ENCODE assay signal across 8 cellular contexts in genomic region chr1:151762941-151763921, GRCh38. TPM values are rescaled to one million over a fixed set of nuclear protein-coding genes. Genes with fewer than 3 reads are reported as not detected.
A peak's percentile ranks its signal among the peaks of the same experiment; 100 is the strongest.
DNase-seq lines count a peak whose midpoint lies in the region; ATAC-seq, FAIRE-seq and TF ChIP-seq lines count a peak whose summit lies in the region.

Gene MRPL9, minus strand, starts transcription at chr1:151763496. Its CDS starts 17 bp downstream, at chr1:151763479.

- POLR2A ChIA-PET in CD4-positive, alpha-beta T cell (lab: Charles Lee): interaction anchor here (0.6 to 3.8 kb wide), 18 partner anchors 10 to 573 kb away, joined by 3 to 44 read pairs (median 4); partner anchors contain the start of genes CGN, PI4KB, RIIAD1 and TDRKH
- POLR2A ChIA-PET in H1 (lab: Charles Lee; ENCODE audit: partially characterized antibody): interaction anchor here (0.7 to 2.3 kb wide), 22 partner anchors 9 to 224 kb away, joined by 3 to 15 read pairs (median 4); partner anchors contain the start of genes C2CD4D, RIIAD1, SNX27 and TDRKH

- peak within 1 kb of the TSS; percentile 74 for H4K5ac ChIP-seq in H1 (ENCODE audit: insufficient read length, low read depth, low read length)

- H3K79me2 ChIP-seq in H1 (ENCODE audit: control insufficient read depth in 1 of 2, insufficient read depth in 2 of 2, low read length in 2 of 2): peaks cover 0 to 3% of the 10 kb centered on the region in 2 experiments; a peak in 1 of 4 replicates

- FAIRE-seq in H1 (lab: Jason Lieb, UNC): no peak

- ATAC-seq in CD4-positive, alpha-beta T cell (ENCODE audit: poor library complexity): peak; percentile 99
- ATAC-seq in GM19463 (IDR thresholded peaks at IDR 0.05; ENCODE audit: unreplicated experiment) (peak; percentile 97), memory B cell (ENCODE audit: low read depth) (peak; percentile 99)

- TF ChIP-seq POLR2A in H1 (IDR thresholded peaks at IDR 0.05; ENCODE audit: control extremely low read depth in 1 of 2, low read depth in 2 of 2, low read length in 2 of 2): peak; percentile 88 to 92

- H3K9me3 ChIP-seq in CD4-positive, alpha-beta T cell (ENCODE audit: control insufficient read depth, low read length): no peaks in the 10 kb centered on the region
- no peaks in the 10 kb centered on the region for H3K9me3 ChIP-seq in NT2/D1 (ENCODE audit: insufficient read depth, low read length)
- H3K9me3 ChIP-seq in H1 (ENCODE audit: insufficient read depth in 2 of 2, low read depth in 1 of 2, low read length in 1 of 2): no peaks in the 10 kb centered on the region

- CTCF ChIA-PET in CD4-positive, alpha-beta T cell (lab: Charles Lee): interaction anchor here (1.1 to 1.8 kb wide), 3 partner anchors 27 to 169 kb away, joined by 4 to 7 read pairs (median 6); partner anchors contain the start of gene TDRKH
- CTCF ChIA-PET in H1 (lab: Charles Lee; ENCODE audit: partially characterized antibody): interaction anchor here (0.8 to 1.7 kb wide), 11 partner anchors 11 to 169 kb away, joined by 3 to 5 read pairs (median 3); partner anchors contain the start of gene TDRKH

- no peak for TF ChIP-seq EP300 in H1 (IDR thresholded peaks at IDR 0.05; ENCODE audit: borderline replicate concordance in 1 of 2, low read depth in 2 of 2, low read length in 2 of 2)

- peak; percentile 71 to 86 (median 79) for DNase-seq in CD4-positive, alpha-beta T cell
- DNase-seq in HT-29 (ENCODE audit: low spot score): peak; percentile 79
- peak; percentile 78 for DNase-seq in NT2/D1 (ENCODE audit: low read depth, low spot score)
- peak; percentile 65 to 70 (median 67) for DNase-seq in activated CD8-positive, alpha-beta memory T cell treated with anti-CD3 and anti-CD28 coated beads for 48 hours (ENCODE audit: low read depth in 2 of 3, low spot score in 2 of 3)
- DNase-seq in H1 (ENCODE audit: low read depth in 1 of 2, low spot score in 2 of 2): peak; percentile 36 to 91
- DNase-seq in memory B cell (ENCODE audit: low spot score in 2 of 2): peak; percentile 76 to 82
- DNase-seq in stimulated activated CD8-positive, alpha-beta memory T cell treated with anti-CD3 and anti-CD28 coated beads, Interleukin-12 subunit alpha, Interleukin-12 subunit beta, amount 100 ng/mL, for 1 hour (ENCODE audit: low read depth): peak; percentile 76

- no peak within 1 kb of the TSS for H2BK12ac ChIP-seq in H1 (ENCODE audit: low read depth, low read length)

- no peak within 1 kb of the TSS for H3K18ac ChIP-seq in H1 (ENCODE audit: extremely low read depth, low read length)

- no peak within 1 kb of the TSS for H2BK20ac ChIP-seq in H1 (ENCODE audit: low read length)

- peaks cover 40% of the 10 kb centered on the region for H3K36me3 ChIP-seq in NT2/D1 (ENCODE audit: insufficient read depth, insufficient read length, low read length)
- peaks cover 9 to 30% (median 23%) of the 10 kb centered on the region in 4 experiments; a peak in 7 of 8 replicates for H3K36me3 ChIP-seq in H1 (ENCODE audit: control insufficient read depth in 2 of 4, insufficient read depth in 4 of 4, low read length in 3 of 4)

- H3K4me1 Mint-ChIP-seq in CD4-positive, alpha-beta T cell (ENCODE audit: low read depth): peaks cover 29% of the 10 kb centered on the region
- H3K4me1 Mint-ChIP-seq in memory B cell: peaks cover 13% of the 10 kb centered on the region

- H3K27ac ChIP-seq in CD4-positive, alpha-beta T cell (ENCODE audit: low read depth, low read length): peak within 1 kb of the TSS; percentile 75
- H3K27ac ChIP-seq in H1 (ENCODE audit: low read depth, low read length): peak within 1 kb of the TSS; percentile 85

- WGBS in H1 (ENCODE audit: extremely low coverage in 1 of 2, insufficient coverage in 1 of 2, insufficient read length in 1 of 2, insufficient replicate concordance in 2 of 2, low coverage in 1 of 2, low lambda C conversion rate in 2 of 2, missing lambda C conversion rate in 1 of 2), 2 experiments: 3% methylated on average over 60 of the region's 68 CpGs; no CpG with 5 or more reads in 1 of the 2 experiments

- no peak for TF ChIP-seq CTCF in CD4-positive, alpha-beta T cell (IDR thresholded peaks at IDR 0.05)
- no peak for TF ChIP-seq CTCF in H1 (IDR thresholded peaks at IDR 0.05; ENCODE audit: control extremely low read depth in 1 of 3, insufficient read depth in 1 of 3, low read depth in 1 of 3, low read length in 3 of 3)

- H2BK120ac ChIP-seq in H1 (replicated peaks; ENCODE audit: low read depth, low read length): no peak within 1 kb of the TSS

- no peak within 1 kb of the TSS for H3K4ac ChIP-seq in H1 (replicated peaks; ENCODE audit: insufficient read length, low read depth, low read length)

- no peaks in the 10 kb centered on the region for H3K79me1 ChIP-seq in H1 (ENCODE audit: low read depth, low read length)

- no peak; a peak in 1 of 4 replicates for TF ChIP-seq RAD21 in H1 (IDR thresholded peaks at IDR 0.05 in 1 of 2, conservative IDR thresholded peaks at IDR 0.05 in 1 of 2; ENCODE audit: low read depth in 2 of 2, low read length in 2 of 2)

- peak within 1 kb of the TSS; percentile 98 for H3K9ac ChIP-seq in NT2/D1 (ENCODE audit: insufficient read length, low read depth)
- H3K9ac ChIP-seq in H1 (replicated peaks in 1 of 4; ENCODE audit: extremely low read depth in 1 of 4, low read depth in 3 of 4, low read length in 3 of 4): peak within 1 kb of the TSS; percentile 83 to 94 (median 92)

- H3K23me2 ChIP-seq in H1 (ENCODE audit: low read depth, low read length): peaks cover 4% of the 10 kb centered on the region; the same call in 1 of the 2 replicates

- H3K36me3 Mint-ChIP-seq in CD4-positive, alpha-beta T cell (ENCODE audit: low read depth): peaks cover 56% of the 10 kb centered on the region
- H3K36me3 Mint-ChIP-seq in memory B cell: peaks cover 15% of the 10 kb centered on the region

- no peaks in the 10 kb centered on the region for H3K4me1 ChIP-seq in NT2/D1 (ENCODE audit: insufficient read depth, insufficient read length)
- 0 out of 7 replicates have a peak, but pooled peaks cover 0 to 1% (median 0%) of the 10 kb centered on the region in 4 experiments for H3K4me1 ChIP-seq in H1 (replicated peaks in 1 of 4; ENCODE audit: control insufficient read depth in 3 of 4, insufficient read depth in 4 of 4, low read length in 3 of 4)

- H4K8ac ChIP-seq in H1 (ENCODE audit: extremely low read depth, insufficient read depth, low read length): peak within 1 kb of the TSS; percentile 98

- no peaks in the 10 kb centered on the region for H4K20me1 ChIP-seq in H1 (replicated peaks in 1 of 2; ENCODE audit: control insufficient read depth in 1 of 2, insufficient read depth in 2 of 2, low read length in 2 of 2)

- peak within 1 kb of the TSS; percentile 75 to 97 for H3K4me2 ChIP-seq in H1 (ENCODE audit: insufficient read depth in 1 of 2, low read depth in 2 of 2, low read length in 2 of 2)

- peak within 1 kb of the TSS; percentile 98 for H3K27ac Mint-ChIP-seq in CD4-positive, alpha-beta T cell
- peak within 1 kb of the TSS; percentile 98 for H3K27ac Mint-ChIP-seq in memory B cell

- H2AK5ac ChIP-seq in H1 (ENCODE audit: low read depth, low read length): no peak within 1 kb of the TSS

- H3K4me3 Mint-ChIP-seq in CD4-positive, alpha-beta T cell: peak within 1 kb of the TSS; percentile 94
- peak within 1 kb of the TSS; percentile 96 for H3K4me3 Mint-ChIP-seq in memory B cell

- no peak within 1 kb of the TSS for H3K23ac ChIP-seq in H1 (ENCODE audit: insufficient read length)

- H2AFZ ChIP-seq in H1 (ENCODE audit: low read length): peak within 1 kb of the TSS; percentile 98

- H4K91ac ChIP-seq in H1 (replicated peaks; ENCODE audit: insufficient read length, low read length): no peak within 1 kb of the TSS

- H3K4me3 ChIP-seq in NT2/D1 (ENCODE audit: insufficient read length, low read depth) (peak within 1 kb of the TSS; percentile 92), H1 (ENCODE audit: extremely low read depth in 1 of 4, insufficient read depth in 2 of 4, low read depth in 3 of 4, low read length in 4 of 4) (peak within 1 kb of the TSS; percentile 88 to 96 (median 92))

- H3K27me3 ChIP-seq in CD4-positive, alpha-beta T cell (ENCODE audit: control insufficient read depth, insufficient read depth, low read length): no peaks in the 10 kb centered on the region
- H3K27me3 ChIP-seq in NT2/D1 (ENCODE audit: insufficient read depth, insufficient read length) (no peaks in the 10 kb centered on the region), H1 (replicated peaks in 1 of 4; ENCODE audit: control insufficient read depth in 3 of 4, extremely low read depth in 1 of 4, insufficient read depth in 3 of 4, low read length in 3 of 4) (no peaks in the 10 kb centered on the region)

- no peak within 1 kb of the TSS for H2BK15ac ChIP-seq in H1 (ENCODE audit: low read length)

- intact Hi-C loops in CD4-positive, alpha-beta T cell (cut with DNase I, micrococcal nuclease): loop anchor here (1.0 to 10.0 kb wide), 3 partner anchors 27 to 232 kb away; partner anchors contain the start of genes TDRKH (in 2 of the 2) and S100A10 (in 1 of the 2)

- peak within 1 kb of the TSS; percentile 38; the same call in 1 of the 2 replicates for H2BK5ac ChIP-seq in H1 (ENCODE audit: low read depth, low read length)

- no peak within 1 kb of the TSS for H3K14ac ChIP-seq in H1 (ENCODE audit: insufficient read length)

- no peaks in the 10 kb centered on the region for H3K27me3 Mint-ChIP-seq in CD4-positive, alpha-beta T cell
- H3K27me3 Mint-ChIP-seq in memory B cell: no peaks in the 10 kb centered on the region

- H3K9me3 Mint-ChIP-seq in CD4-positive, alpha-beta T cell: no peaks in the 10 kb centered on the region
- no peaks in the 10 kb centered on the region for H3K9me3 Mint-ChIP-seq in memory B cell

- H3K56ac ChIP-seq in H1 (replicated peaks; ENCODE audit: insufficient read length, low read depth, low read length): peak within 1 kb of the TSS; percentile 39

TF ChIP-seq in H1, 55 proteins besides CTCF, POLR2A, EP300 and RAD21 (continues in another document):
- TF ChIP-seq USF2 (IDR thresholded peaks at IDR 0.05; ENCODE audit: low read length): no peak

RNA-seq across cellular contexts. Expression of gene MRPL9, which starts in this region (rescaled TPM):
- total RNA-seq in CD4-positive, alpha-beta T cell: 100 to 1,000 TPM; 152 to 164 TPM
- total RNA-seq in HT-29 (2014; rRNA removed; shearing (Covaris generic)): 122 and 193 TPM in 2 replicates
- 96.4 and 113 TPM in 2 replicates for total RNA-seq in H1 (2021; fragmentation: NEBNext Ultra II Directional; extraction: Animal tissue kit (Norgen Biotek cat#: 25700))
- 64.7 and 74.9 TPM in 2 replicates for polyA plus RNA-seq in H1 (2011; rRNA removed)
- polyA plus RNA-seq in H1 (2011; cell fraction: cytosol; rRNA removed): 81.9 TPM
- polyA plus RNA-seq in H1 (2011; cell fraction: nucleus; rRNA removed): 80.9 TPM
- 90.9 to 124 TPM (median 106 TPM) in 4 replicates for polyA plus RNA-seq in H1 (2012, experiment 1 of 2)
- polyA plus RNA-seq in H1 (2012, experiment 2 of 2): 102 TPM
- polyA plus RNA-seq in H1 (2013, experiment 1 of 2): 69.8 TPM
- polyA plus RNA-seq in H1 (2013, experiment 2 of 2): 74.0 TPM
- polyA minus RNA-seq in H1 (2011; rRNA and poly(A)+ RNA removed): 56.2 and 74.3 TPM in 2 replicates
- 48.1 TPM for polyA minus RNA-seq in H1 (2011; cell fraction: cytosol; rRNA and poly(A)+ RNA removed)
- polyA minus RNA-seq in H1 (2011; cell fraction: nucleus; rRNA and poly(A)+ RNA removed): 50.0 TPM

Comparison
In these comparisons a context has a peak if more than half of its experiments do, and no peak if none do; other contexts are left out.
1. Peak in every context shown above with its lines: DNase-seq, ATAC-seq, H3K4me3 ChIP-seq and H3K27ac ChIP-seq.